In the genomic region with DNA sequence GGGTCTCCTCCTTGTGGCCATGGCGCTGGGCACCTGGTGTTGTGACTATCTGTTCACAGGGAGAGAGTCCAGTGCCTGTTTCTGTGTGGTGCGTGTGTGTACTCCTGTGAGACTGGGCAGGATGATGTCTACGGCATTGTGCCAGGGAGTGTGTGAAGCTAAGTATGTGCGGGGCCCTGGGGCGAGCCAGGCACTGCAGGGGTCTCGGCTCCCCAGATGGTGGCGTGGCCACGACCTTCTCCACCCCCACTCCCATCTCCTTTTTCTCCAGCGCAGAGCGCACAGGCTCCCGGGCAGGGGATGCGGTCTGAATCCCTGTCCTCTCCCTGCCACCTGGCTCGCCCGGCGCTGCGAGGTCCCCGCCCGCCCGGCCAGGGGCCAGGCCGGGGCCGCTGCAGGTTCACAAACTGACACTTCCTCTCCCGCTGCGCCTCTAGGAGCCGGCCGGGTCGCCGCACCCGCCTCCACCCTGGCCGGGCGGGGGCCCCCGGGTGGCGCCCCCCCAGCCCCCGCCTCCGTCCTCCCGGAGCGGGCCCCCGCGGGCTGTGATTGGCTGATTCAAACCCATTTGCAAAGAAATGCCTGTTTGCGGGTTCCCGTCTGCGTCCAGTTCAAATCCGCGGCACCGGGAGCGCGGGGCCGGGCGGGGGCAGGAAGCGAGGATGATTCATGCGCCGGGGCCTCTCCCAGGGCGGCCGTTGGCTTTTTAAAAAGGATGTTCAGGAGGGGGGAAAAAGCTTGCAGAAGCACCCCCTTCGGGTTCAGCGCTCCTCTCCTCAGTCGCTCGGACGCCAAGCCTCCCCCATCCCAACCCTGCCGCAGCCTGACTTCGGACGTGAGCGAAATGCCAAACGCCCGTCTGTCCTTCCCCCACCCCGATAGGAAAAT, we compare ENCODE assay signal across 8 cellular contexts. TPM values are rescaled to one million over a fixed set of nuclear protein-coding genes. Genes with fewer than 3 reads are reported as not detected.
DNase-seq lines count a peak whose midpoint lies in the region; ATAC-seq, FAIRE-seq and TF ChIP-seq lines count a peak whose summit lies in the region.

No MANE protein-coding gene starts in this region.

- TF ChIP-seq CTCF in Calu3 (IDR thresholded peaks at IDR 0.05; ENCODE audit: unreplicated experiment): no peak
- peak; percentile 58 for TF ChIP-seq CTCF in OCI-LY7 (conservative IDR thresholded peaks at IDR 0.05; ENCODE audit: low read length)

- H2AFZ ChIP-seq in OCI-LY7 (ENCODE audit: low read length): no peak overlapping the region

- ATAC-seq in GM21381 (IDR thresholded peaks at IDR 0.05; ENCODE audit: unreplicated experiment): peak; percentile 62
- peak; percentile 75 for ATAC-seq in esophagus mucosa

- peaks cover 13% of the 10 kb centered on the region for H3K27me3 Mint-ChIP-seq in Calu3 (ENCODE audit: unreplicated experiment)

- peaks cover 37% of the 10 kb centered on the region for H3K36me3 Mint-ChIP-seq in Calu3 (ENCODE audit: insufficient read depth, unreplicated experiment)

- peaks cover 54% of the 10 kb centered on the region for H3K36me3 ChIP-seq in OCI-LY7 (ENCODE audit: insufficient read depth, low read length)

- H3K4me3 ChIP-seq in OCI-LY7 (ENCODE audit: low read depth, low read length, poor library complexity, severe bottlenecking): peak overlapping the region; percentile 93

- no peaks in the 10 kb centered on the region for H4K20me1 ChIP-seq in OCI-LY7 (ENCODE audit: insufficient read depth, low read length)

- peak overlapping the region; percentile 85 for H3K27ac Mint-ChIP-seq in Calu3 (ENCODE audit: unreplicated experiment)

- H3K9me3 Mint-ChIP-seq in Calu3 (ENCODE audit: low read depth, unreplicated experiment): no peaks in the 10 kb centered on the region

- intact Hi-C loops in Calu3 (cut with micrococcal nuclease; ENCODE audit: unreplicated experiment): loop anchor here (5.0 kb wide), 1 partner anchor 61 kb away; no protein-coding TSS in a partner anchor
- intact Hi-C loops in OCI-LY7 (cut with micrococcal nuclease; ENCODE audit: unreplicated experiment): loop anchor here (1.0 to 5.0 kb wide), 5 partner anchors 16 to 326 kb away; a partner anchor contains a TSS

- peaks cover 32% of the 10 kb centered on the region; the same call in 1 of the 2 replicates for H3K79me2 ChIP-seq in OCI-LY7 (ENCODE audit: insufficient read depth, low read depth, low read length)

- H3K9me3 ChIP-seq in OCI-LY7 (ENCODE audit: low read length): no peaks in the 10 kb centered on the region

- CTCF ChIA-PET in Calu3 (lab: Charles Lee): interaction anchor here (0.7 kb wide), 1 partner anchor 19 kb away, joined by 3 read pairs; no protein-coding TSS in a partner anchor
- CTCF ChIA-PET in OCI-LY7 (lab: Charles Lee; ENCODE audit: unreplicated experiment): no interaction called here

- no peaks in the 10 kb centered on the region for H3K9me2 ChIP-seq in OCI-LY7 (ENCODE audit: insufficient read depth, low read length)

- H3K4me1 ChIP-seq in OCI-LY7 (ENCODE audit: insufficient read depth, low read length, poor library complexity, severe bottlenecking): peaks cover 70% of the 10 kb centered on the region

- peak overlapping the region; percentile 96 for H3K27ac ChIP-seq in OCI-LY7 (ENCODE audit: low read depth, low read length, poor library complexity, severe bottlenecking)

- H3K4me3 Mint-ChIP-seq in Calu3 (ENCODE audit: low read depth, unreplicated experiment): peak overlapping the region; percentile 76

- H3K4me2 ChIP-seq in OCI-LY7 (ENCODE audit: low read length): peak overlapping the region; percentile 96

- peak; percentile 86 for DNase-seq in Calu3
- peak; percentile 71 for DNase-seq in HTR-8/SVneo (ENCODE audit: insufficient read length, low spot score)
- peak; percentile 95 for DNase-seq in OCI-LY7 (ENCODE audit: low spot score)
- peak; percentile 85 for DNase-seq in activated T-cell treated with anti-CD3 and anti-CD28 coated beads, Interleukin-2, amount 50 U/mL, for 1 hour
- DNase-seq in myocyte (ENCODE audit: low read depth): peak; percentile 73
- peak; percentile 59 to 74 for DNase-seq in stimulated activated CD8-positive, alpha-beta memory T cell treated with anti-CD3 and anti-CD28 coated beads, Interleukin-7, amount 100 ng/mL, for 4 hours (ENCODE audit: low read depth in 2 of 2)

- H3K4me1 Mint-ChIP-seq in Calu3 (ENCODE audit: low read depth, unreplicated experiment): peaks cover 55% of the 10 kb centered on the region

- BruUV-seq in Calu3 (replicated peaks; lab: Mats Ljungman, UMichigan) (TSS peak; percentile 41), OCI-LY7 (replicated peaks; lab: Mats Ljungman, UMichigan) (no TSS peak)

- FAIRE-seq in HTR-8/SVneo (lab: Jason Lieb, UNC): no peak

- POLR2A ChIA-PET in OCI-LY7 (lab: Charles Lee): interaction anchor here (0.8 to 2.6 kb wide), 3 partner anchors 19 to 53 kb away, joined by 4 to 5 read pairs (median 5); no protein-coding TSS in a partner anchor

RNA-seq across cellular contexts. Expression of a gene that starts 0.8 kb away (rescaled TPM):
- total RNA-seq in Calu3 (2022): 37.2 and 44.5 TPM in 2 replicates
- total RNA-seq in OCI-LY7 (2014; rRNA removed; shearing (Covaris generic)): 102 and 108 TPM in 2 replicates
- total RNA-seq in OCI-LY7 (2022): 211 and 214 TPM in 2 replicates
- total RNA-seq in esophagus mucosa: 25.3 TPM
- 13.3 and 15.3 TPM in 2 replicates for total RNA-seq in myocyte
- 9.6 TPM for polyA plus RNA-seq in myocyte (2012)

RNA-seq across cellular contexts. Expression of a gene that starts 33.5 kb away (rescaled TPM):
- total RNA-seq in Calu3 (2022) (34.0 and 34.2 TPM in 2 replicates), OCI-LY7 (2022) (33.3 and 36.8 TPM in 2 replicates), esophagus mucosa (45.2 TPM), myocyte (29.6 and 34.8 TPM in 2 replicates)
- 10.0 and 12.0 TPM in 2 replicates for total RNA-seq in OCI-LY7 (2014; rRNA removed; shearing (Covaris generic))
- 17.3 TPM for polyA plus RNA-seq in myocyte (2012)

RNA-seq across cellular contexts. Expression of a gene that starts 50.4 kb away (rescaled TPM):
- total RNA-seq in Calu3 (2022) (1.5 and 1.6 TPM in 2 replicates), OCI-LY7 (2022) (40.3 and 50.5 TPM in 2 replicates), esophagus mucosa (1.2 TPM), myocyte (0.80 and 1.1 TPM in 2 replicates)
- total RNA-seq in OCI-LY7 (2014; rRNA removed; shearing (Covaris generic)): 23.7 and 24.2 TPM in 2 replicates
- polyA plus RNA-seq in myocyte (2012): 0.87 TPM

Comparison
In these comparisons a context has a peak if more than half of its experiments do, and no peak if none do; other contexts are left out.
1. Peak in every context shown above with its lines: DNase-seq, ATAC-seq, H3K4me3 ChIP-seq and H3K27ac ChIP-seq.